32 cellular contexts compared by ENCODE assay signal in the genomic region with DNA sequence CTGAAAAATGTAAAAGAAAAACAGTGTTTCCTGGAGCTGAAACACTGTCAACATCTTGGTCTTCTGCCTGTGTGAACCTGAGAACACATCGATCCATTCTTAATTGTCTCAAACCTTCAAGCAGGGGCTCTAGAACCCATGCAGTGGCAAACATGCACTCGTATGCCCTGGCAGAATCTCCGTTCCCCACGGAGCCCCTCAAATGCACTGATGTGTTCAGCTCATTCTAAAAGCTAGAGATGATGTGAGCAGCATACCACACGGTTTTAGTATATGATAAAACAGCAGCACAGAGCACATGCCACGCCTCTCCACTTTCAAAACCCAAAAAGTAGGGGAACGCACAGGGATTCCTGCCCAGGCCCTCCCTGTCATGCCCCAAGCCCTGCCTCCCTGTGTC. TPM values are rescaled to one million over a fixed set of nuclear protein-coding genes. Genes with fewer than 3 reads are reported as not detected.
"Had no signal": no experiment of that assay in that cellular context is flagged by ENCODE, and none has a peak within 500 bp of the region (broad histone marks: within the 10 kb centered on the region; RNA-seq: fewer than 3 reads in every experiment).

No MANE protein-coding gene starts in this region.

- H3K27ac ChIP-seq: heart right ventricle, hepatocyte, left ventricle myocardium inferior, neutrophil, ovary, right atrium auricular region, right lobe of liver, tibial nerve, uterus had no signal

- H3K27me3 Mint-ChIP-seq: stimulated activated naive CD8-positive, alpha-beta T cell treated with anti-CD3 and anti-CD28 coated beads, Interleukin-15, Interleukin-2, amounts not matched to agents 100 ng/mL and 50 ng/mL, for 24 hours had no signal

- H3K4me3 ChIP-seq: heart right ventricle, hepatocyte, left ventricle myocardium inferior, lung, ovary, right atrium auricular region, right lobe of liver, tibial nerve, uterus had no signal

- H3K4me2 ChIP-seq: hepatocyte had no signal

- H3K27ac Mint-ChIP-seq: mesothelial cell of epicardium; naive B cell; nephron; progenitor cell of endocrine pancreas; stimulated activated naive CD8-positive, alpha-beta T cell treated with anti-CD3 and anti-CD28 coated beads, Interleukin-15, Interleukin-2, amounts not matched to agents 100 ng/mL and 50 ng/mL, for 24 hours; type B pancreatic cell had no signal

- H3K4me1 Mint-ChIP-seq: mesothelial cell of epicardium, naive B cell, neural crest cell had no signal

- H3K4me3 Mint-ChIP-seq: mesothelial cell of epicardium; naive B cell; nephron; neural crest cell; stimulated activated naive CD8-positive, alpha-beta T cell treated with anti-CD3 and anti-CD28 coated beads, Interleukin-15, Interleukin-2, amounts not matched to agents 100 ng/mL and 50 ng/mL, for 24 hours; type B pancreatic cell had no signal

- H3K9me3 Mint-ChIP-seq: stimulated activated naive CD8-positive, alpha-beta T cell treated with anti-CD3 and anti-CD28 coated beads, Interleukin-15, Interleukin-2, amounts not matched to agents 100 ng/mL and 50 ng/mL, for 24 hours had no signal

- H3K4me1 ChIP-seq: heart right ventricle, left ventricle myocardium inferior, right atrium auricular region, right lobe of liver, tibial nerve, uterus had no signal

- H2AFZ ChIP-seq: hepatocyte had no signal

- DNase-seq: heart right ventricle; islet precursor cell; left ventricle myocardium inferior; mesendoderm; naive B cell; occipital lobe; ovary; right lobe of liver; stimulated activated CD4-positive, alpha-beta T cell treated with anti-CD3 and anti-CD28 coated beads, Interleukin-12 subunit alpha, Interleukin-12 subunit beta, amount 100 ng/mL, for 4 hours; stimulated activated CD4-positive, alpha-beta T cell treated with anti-CD3 and anti-CD28 coated beads, Interleukin-15, amount 100 ng/mL, for 24 hours; stimulated activated CD4-positive, alpha-beta T cell treated with anti-CD3 and anti-CD28 coated beads, Interleukin-2, amount 100 ng/mL, for 24 hours; stimulated activated CD4-positive, alpha-beta T cell treated with anti-CD3 and anti-CD28 coated beads, Interleukin-4, amount 100 ng/mL, for 1 hour; stimulated activated naive CD4-positive, alpha-beta T cell; substantia nigra; uterus had no signal

- H3K36me3 ChIP-seq: neutrophil, ovary, right atrium auricular region, right lobe of liver, uterus had no signal

- H3K27me3 ChIP-seq: heart right ventricle, hepatocyte, neutrophil, ovary, right atrium auricular region, right lobe of liver, tibial nerve, uterus had no signal

- H3K36me3 Mint-ChIP-seq: mesothelial cell of epicardium, type B pancreatic cell had no signal

- H3K79me2 ChIP-seq: hepatocyte had no signal

- H3K9me3 ChIP-seq: neutrophil, ovary, right lobe of liver, uterus had no signal

RNA-seq across cellular contexts. Expression of a gene that starts 45.2 kb away (rescaled TPM):
- total RNA-seq: heart right ventricle, hepatocyte, kidney epithelial cell, left ventricle myocardium inferior, lower leg skin, mesothelial cell of epicardium, neural crest cell, occipital lobe, progenitor cell of endocrine pancreas, pulmonary artery endothelial cell, right atrium auricular region, skeletal muscle tissue, temporal lobe, tibial nerve, ureter had no signal
- polyA plus RNA-seq: heart right ventricle, hepatocyte had no signal
